Comparison of ENCODE assay signal across 24 cellular contexts in genomic region chr17:20995873-20996723, GRCh38. TPM values are rescaled to one million over a fixed set of nuclear protein-coding genes. Genes with fewer than 3 reads are reported as not detected.
A peak's percentile ranks its signal among the peaks of the same experiment; 100 is the strongest.
DNase-seq lines count a peak whose midpoint lies in the region; ATAC-seq and TF ChIP-seq lines count a peak whose summit lies in the region.
"Had no signal": no experiment of that assay in that cellular context is flagged by ENCODE, and none has a peak within 500 bp of the region (broad histone marks: within the 10 kb centered on the region; RNA-seq: fewer than 3 reads in every experiment).

No MANE protein-coding gene starts in this region.

- H3K4me1 Mint-ChIP-seq in chondrocyte (ENCODE audit: low read depth), result peaks cover 41% of the 10 kb centered on the region

- H4K20me1 ChIP-seq in osteoblast (ENCODE audit: insufficient read depth, low read length), result peaks cover 34% of the 10 kb centered on the region

- H3K4me3 ChIP-seq in heart right ventricle (no peak overlapping the region), osteoblast (ENCODE audit: insufficient read depth, low read length) (no peak overlapping the region)
- H3K4me3 ChIP-seq: hepatocyte, K562, smooth muscle cell had no signal

- H3K4me1 ChIP-seq in heart right ventricle (peaks cover 8 to 60% (median 30%) of the 10 kb centered on the region in 9 donors), osteoblast (ENCODE audit: insufficient read depth, low read length) (peaks cover 26% of the 10 kb centered on the region)

- H3K9me3 ChIP-seq in heart right ventricle (no peaks in the 10 kb centered on the region), osteoblast (ENCODE audit: low read depth, low read length) (no peaks in the 10 kb centered on the region)

- H3K9me3 Mint-ChIP-seq in chondrocyte (ENCODE audit: low read depth), result no peaks in the 10 kb centered on the region
- H3K9me3 Mint-ChIP-seq: CD8-positive, alpha-beta T cell; dendritic cell treated with granulocyte-macrophage colony-stimulating factor and Interleukin-4, amounts not matched to agents 40 ng/mL and 50 ng/mL, for 4 days; memory B cell had no signal

- H3K27ac Mint-ChIP-seq in chondrocyte (ENCODE audit: unreplicated experiment), result peak overlapping the region; percentile 20
- H3K27ac Mint-ChIP-seq: CD8-positive, alpha-beta T cell; dendritic cell treated with granulocyte-macrophage colony-stimulating factor and Interleukin-4, amounts not matched to agents 40 ng/mL and 50 ng/mL, for 4 days; memory B cell had no signal

- peaks cover 18% of the 10 kb centered on the region for H3K79me2 ChIP-seq in osteoblast (ENCODE audit: insufficient read depth, low read length)

- peaks cover 11% of the 10 kb centered on the region for H3K36me3 Mint-ChIP-seq in chondrocyte (ENCODE audit: low read depth)

- no peak overlapping the region for H3K27ac ChIP-seq in heart right ventricle
- no peak overlapping the region for H3K27ac ChIP-seq in osteoblast (ENCODE audit: low read depth, low read length)
- H3K27ac ChIP-seq: hepatocyte had no signal

- H2AFZ ChIP-seq in osteoblast (ENCODE audit: low read length), result no peak overlapping the region
- H2AFZ ChIP-seq: hepatocyte had no signal

- TF ChIP-seq CTCF in heart right ventricle (IDR thresholded peaks at IDR 0.05) (no peak), chondrocyte (IDR thresholded peaks at IDR 0.05) (no peak), osteoblast (IDR thresholded peaks at IDR 0.05; ENCODE audit: extremely low read depth, low read depth, low read length) (no peak)

- H3K27me3 ChIP-seq in heart right ventricle (no peaks in the 10 kb centered on the region), osteoblast (ENCODE audit: insufficient read depth, low read length) (no peaks in the 10 kb centered on the region)
- H3K27me3 ChIP-seq: hepatocyte had no signal

- intact Hi-C loops in cardiac septum (cut with DNase I), result loop anchor here (5.0 to 10.0 kb wide), 2 partner anchors 46 to 191 kb away; partner anchors contain the start of gene USP22
- intact Hi-C loops in heart right ventricle (cut with DNase I), result loop anchor here in 3 of 10 donors (10.0 kb wide), 4 partner anchors 61 to 201 kb away; no protein-coding TSS in a partner anchor

- ATAC-seq in heart right ventricle (no peak), GM19452 (IDR thresholded peaks at IDR 0.05; ENCODE audit: unreplicated experiment) (no peak), GM21825 (IDR thresholded peaks at IDR 0.05; ENCODE audit: unreplicated experiment) (no peak)
- ATAC-seq: CD8-positive, alpha-beta T cell; K562; Panc1 had no signal

- no peaks in the 10 kb centered on the region for H3K27me3 Mint-ChIP-seq in chondrocyte (ENCODE audit: low read depth)
- H3K27me3 Mint-ChIP-seq: memory B cell had no signal

- H3K4me2 ChIP-seq in osteoblast (ENCODE audit: insufficient read depth, low read length), result no peak overlapping the region
- H3K4me2 ChIP-seq: hepatocyte, smooth muscle cell had no signal

- DNase-seq in cardiac septum (ENCODE audit: low spot score) (peak; percentile 61), heart right ventricle (no peak), chondrocyte (ENCODE audit: low spot score) (no peak), osteoblast (ENCODE audit: insufficient read length, low spot score, missing footprints) (peak; percentile 46), NCI-H2107 treated with DMSO at 0.1 percent for 48 hours (lab: John Stamatoyannopoulos, UW; ENCODE audit: unreplicated experiment) (no peak)
- no peak for DNase-seq in stimulated activated naive CD4-positive, alpha-beta T cell treated with Interleukin-2 at 50 U/mL for 16 hours (lab: John Stamatoyannopoulos, UW)
- DNase-seq: activated CD4-positive, alpha-beta T cell treated with anti-CD3 and anti-CD28 coated beads, Interleukin-2, amount 50 U/mL, for 4 hours; activated naive CD4-positive, alpha-beta T cell treated with anti-CD3 and anti-CD28 coated beads, Interleukin-2, amount 50 U/mL, for 16 hours; amniotic stem cell; CD8-positive, alpha-beta T cell; NCI-H1092 treated with DMSO at 0.1 percent for 48 hours; NCI-H187; NCI-H526; retina; stimulated activated CD4-positive, alpha-beta T cell treated with anti-CD3 and anti-CD28 coated beads, Interleukin-2, amount 100 ng/mL, for 24 hours; T-helper 1 cell had no signal

- 76 to 84% methylated on average over 12 of the region's 12 CpGs for WGBS in heart right ventricle, 2 donors

- H3K4me3 Mint-ChIP-seq in chondrocyte (ENCODE audit: unreplicated experiment), result no peak overlapping the region
- H3K4me3 Mint-ChIP-seq: CD8-positive, alpha-beta T cell; dendritic cell treated with granulocyte-macrophage colony-stimulating factor and Interleukin-4, amounts not matched to agents 40 ng/mL and 50 ng/mL, for 4 days; memory B cell had no signal

- H3K36me3 ChIP-seq in heart right ventricle, result peaks cover 0 to 21% (median 0%) of the 10 kb centered on the region in 9 donors
- H3K36me3 ChIP-seq in osteoblast (ENCODE audit: insufficient read depth, low read length), result peaks cover 17% of the 10 kb centered on the region

RNA-seq across cellular contexts. Expression of gene USP22, which starts 46.7 kb away (rescaled TPM):
- total RNA-seq in cardiac septum (200 TPM), heart right ventricle (100 to 1,000 TPM; 121 to 218 (median 182) TPM), chondrocyte (228 to 248 TPM (median 239 TPM) in 3 replicates), osteoblast (271 and 293 TPM in 2 replicates)
- polyA plus RNA-seq in heart right ventricle, result 10 to 100 TPM; 26.6 to 47.4 TPM

Comparison
In these comparisons a context has a peak if more than half of its experiments do, and no peak if none do; other contexts are left out.
1. DNase-seq: peak in cardiac septum (single experiment) and osteoblast (single experiment); none in heart right ventricle (0 of 2), chondrocyte (single experiment), NCI-H2107 treated with DMSO at 0.1 percent for 48 hours (single experiment) and stimulated activated naive CD4-positive, alpha-beta T cell treated with Interleukin-2 at 50 U/mL for 16 hours (single experiment).